ENCODE assay signal across 11 cellular contexts in genomic region chr10:23171232-23171876, GRCh38. TPM values are rescaled to one million over a fixed set of nuclear protein-coding genes. Genes with fewer than 3 reads are reported as not detected.
DNase-seq lines count a peak whose midpoint lies in the region; ATAC-seq, FAIRE-seq and TF ChIP-seq lines count a peak whose summit lies in the region.
"Had no signal": no experiment of that assay in that cellular context is flagged by ENCODE, and none has a peak within 500 bp of the region (broad histone marks: within the 10 kb centered on the region; RNA-seq: fewer than 3 reads in every experiment).

No MANE protein-coding gene starts in this region.

- H3K9me3 ChIP-seq in left lung (no peaks in the 10 kb centered on the region), transverse colon (no peaks in the 10 kb centered on the region)

- intact Hi-C loops in left lung (cut with DNase I) = no loop called here
- intact Hi-C loops in transverse colon (cut with DNase I; ENCODE audit: low total_unique reads) = no loop called here

- FAIRE-seq in bronchial epithelial cell (lab: Jason Lieb, UNC) = no peak
- FAIRE-seq in frontal cortex (lab: Jason Lieb, UNC) = no peak

- peaks cover 28% of the 10 kb centered on the region for H3K27me3 ChIP-seq in bronchial epithelial cell (ENCODE audit: control insufficient read depth, insufficient read depth, low read length)
- H3K27me3 ChIP-seq in left lung = peaks cover 49 to 85% of the 10 kb centered on the region in 2 donors
- peaks cover 83% of the 10 kb centered on the region for H3K27me3 ChIP-seq in transverse colon

- DNase-seq in COLO829 (ENCODE audit: low spot score) (peak; percentile 9), LHCN-M2 (ENCODE audit: low read depth) (peak; percentile 17), bronchial epithelial cell (ENCODE audit: low read depth) (peak; percentile 8), left lung (no peak), frontal cortex (ENCODE audit: low spot score in 2 of 2) (no peak), H4 (ENCODE audit: low spot score) (no peak), transverse colon (no peak)
- DNase-seq: CD4-positive, alpha-beta T cell had no signal

- H3K27ac ChIP-seq in left lung = no peak overlapping the region
- H3K27ac ChIP-seq in transverse colon = no peak overlapping the region
- H3K27ac ChIP-seq: coronary artery had no signal

- in situ Hi-C loops in transverse colon (cut with MboI; ENCODE audit: low pct_ligation_motif_present in 1 of 4, low pct_unique_long_range_greater_than_20kb in 1 of 4, low sequenced_read_pairs in 3 of 4) = loop anchor here in 2 of 4 donors (25.0 kb wide), 2 partner anchors 366 to 1391 kb away; no protein-coding TSS in a partner anchor

- no peak for TF ChIP-seq CTCF in bronchial epithelial cell (IDR thresholded peaks at IDR 0.05; ENCODE audit: insufficient read depth, low read length, severe bottlenecking)
- no peak for TF ChIP-seq CTCF in left lung (IDR thresholded peaks at IDR 0.05)
- no peak for TF ChIP-seq CTCF in transverse colon (IDR thresholded peaks at IDR 0.05)

- ATAC-seq in left lung (peak; percentile 69), HG03039 (IDR thresholded peaks at IDR 0.05; ENCODE audit: unreplicated experiment) (no peak)

- H3K4me1 ChIP-seq in left lung (no peaks in the 10 kb centered on the region), transverse colon (peaks cover 0 to 17% (median 7%) of the 10 kb centered on the region in 4 donors)

- TF ChIP-seq POLR2A in transverse colon (IDR thresholded peaks at IDR 0.05) = no peak

- H3K4me3 ChIP-seq in bronchial epithelial cell (ENCODE audit: low read depth, low read length) (no peak overlapping the region), left lung (no peak overlapping the region), transverse colon (no peak overlapping the region)
- H3K4me3 ChIP-seq: coronary artery had no signal

- 28 to 30% methylated on average over 14 to 26 of the region's 26 CpGs for WGBS in transverse colon (ENCODE audit: low coverage in 1 of 2), 2 donors

- no peak for TF ChIP-seq EP300 in transverse colon (IDR thresholded peaks at IDR 0.05; ENCODE audit: low read depth)

- no peaks in the 10 kb centered on the region for H3K36me3 ChIP-seq in bronchial epithelial cell (ENCODE audit: control insufficient read depth, insufficient read depth, low read length)
- H3K36me3 ChIP-seq in left lung = no peaks in the 10 kb centered on the region
- no peaks in the 10 kb centered on the region for H3K36me3 ChIP-seq in transverse colon

RNA-seq across cellular contexts. Expression of gene PTF1A, which starts 20.8 kb away (rescaled TPM):
- total RNA-seq in LHCN-M2 (2014; rRNA removed) = not detected in 2 replicates
- polyA plus RNA-seq in LHCN-M2 (2012) = not detected
- total RNA-seq in bronchial epithelial cell = not detected in 2 replicates
- not detected for total RNA-seq in left lung
- 0.41 TPM for total RNA-seq in frontal cortex
- not detected in 2 replicates for total RNA-seq in H4 (2014; rRNA removed; shearing (Covaris generic))
- total RNA-seq in transverse colon = not detected
- total RNA-seq: CD4-positive, alpha-beta T cell; pulmonary artery endothelial cell had no signal

Comparison
In these comparisons a context has a peak if more than half of its experiments do, and no peak if none do; other contexts are left out.
1. DNase-seq: peak in COLO829 (single experiment), LHCN-M2 (single experiment) and bronchial epithelial cell (single experiment); none in left lung (0 of 2), frontal cortex (0 of 2), H4 (single experiment) and transverse colon (single experiment).